24 cellular contexts compared by ENCODE assay signal in the genomic region with DNA sequence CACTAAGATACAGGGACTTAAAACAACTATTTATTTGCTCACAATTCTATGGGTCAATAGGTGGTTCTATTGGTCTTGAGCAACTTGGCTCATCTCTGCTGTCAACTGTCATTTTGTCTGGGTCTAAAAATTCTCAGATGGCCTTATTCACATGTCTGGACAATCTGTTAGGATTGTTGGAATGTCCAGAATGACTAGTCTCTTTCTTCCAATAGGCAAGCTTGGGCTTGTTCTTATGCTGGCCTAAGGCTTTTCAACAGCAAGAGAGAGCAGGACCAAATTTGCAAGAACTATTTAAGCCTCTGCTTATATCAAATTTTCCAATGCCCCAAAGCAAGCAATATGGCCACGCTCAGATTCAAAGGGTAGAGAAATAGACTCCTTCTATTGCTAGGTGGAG.
DNase-seq lines count a peak whose midpoint lies in the region; ATAC-seq, FAIRE-seq and TF ChIP-seq lines count a peak whose summit lies in the region.
"Had no signal": no experiment of that assay in that cellular context is flagged by ENCODE, and none has a peak within 500 bp of the region (broad histone marks: within the 10 kb centered on the region; RNA-seq: fewer than 3 reads in every experiment).

No MANE protein-coding gene starts in this region.

- H3K9me1 ChIP-seq in keratinocyte (ENCODE audit: control insufficient read depth, extremely low read depth, insufficient read depth, low read length) = no peaks in the 10 kb centered on the region

- no peaks in the 10 kb centered on the region for H3K79me2 ChIP-seq in keratinocyte (ENCODE audit: control insufficient read depth, insufficient read depth, low read length)

- dilution Hi-C loops in keratinocyte (cut with MboI; ENCODE audit: extremely low pct_ligation_motif_present, low sequenced_read_pairs) = no loop called here

- peaks cover 8% of the 10 kb centered on the region for H3K9me3 Mint-ChIP-seq in MCF 10A (ENCODE audit: unreplicated experiment)
- peaks cover 0 to 22% (median 2%) of the 10 kb centered on the region in 5 donors for H3K9me3 Mint-ChIP-seq in CD8-positive, alpha-beta memory T cell

- POLR2A ChIA-PET in MCF 10A (lab: Yijun Ruan, JAX) = interaction anchor here (0.6 to 1.0 kb wide), 3 partner anchors 13 to 39 kb away, joined by 3 read pairs; no protein-coding TSS in a partner anchor
- POLR2A ChIA-PET in CD8-positive, alpha-beta memory T cell (lab: Charles Lee) = no interaction called here

- peaks cover 14% of the 10 kb centered on the region for H3K4me1 Mint-ChIP-seq in MCF 10A (ENCODE audit: insufficient read depth, unreplicated experiment)
- H3K4me1 Mint-ChIP-seq in CD8-positive, alpha-beta memory T cell = no peaks in the 10 kb centered on the region
- H3K4me1 Mint-ChIP-seq: B cell; CD4-positive, CD25-positive, alpha-beta regulatory T cell; GM23338; H9 had no signal

- no peak overlapping the region for H3K4me3 ChIP-seq in epithelial cell of esophagus (ENCODE audit: low read length)
- H3K4me3 ChIP-seq in keratinocyte (ENCODE audit: control insufficient read depth in 2 of 3, extremely low read depth in 1 of 3, insufficient read depth in 2 of 3, low read depth in 1 of 3, low read length in 3 of 3) = no peak overlapping the region
- no peak overlapping the region for H3K4me3 ChIP-seq in CD8-positive, alpha-beta memory T cell (ENCODE audit: low read length)
- H3K4me3 ChIP-seq: BLaER1, GM12878, GM23338 had no signal

- no TSS peak for BruUV-seq in MCF 10A (replicated peaks; lab: Mats Ljungman, UMichigan)

- H3K9me3 ChIP-seq in keratinocyte (ENCODE audit: control insufficient read depth, low read depth, low read length) = no peaks in the 10 kb centered on the region
- no peaks in the 10 kb centered on the region for H3K9me3 ChIP-seq in CD8-positive, alpha-beta memory T cell (ENCODE audit: low read length)

- no peaks in the 10 kb centered on the region for H3K36me3 Mint-ChIP-seq in MCF 10A (ENCODE audit: insufficient read depth, unreplicated experiment)
- H3K36me3 Mint-ChIP-seq in CD8-positive, alpha-beta memory T cell = no peaks in the 10 kb centered on the region
- H3K36me3 Mint-ChIP-seq: CD4-positive, CD25-positive, alpha-beta regulatory T cell; CD8-positive, alpha-beta T cell had no signal

- peak; percentile 85 for FAIRE-seq in keratinocyte (lab: Jason Lieb, UNC)
- FAIRE-seq: A204.1, D721Med, GM12878, GM19239 had no signal

- H3K4me2 ChIP-seq in keratinocyte (ENCODE audit: control insufficient read depth, extremely low read depth, insufficient read depth, low read depth, low read length) = peak overlapping the region; percentile 31
- H3K4me2 ChIP-seq: BLaER1, GM23338 had no signal

- no peaks in the 10 kb centered on the region for H3K27me3 Mint-ChIP-seq in MCF 10A (ENCODE audit: insufficient read depth, unreplicated experiment)
- no peaks in the 10 kb centered on the region for H3K27me3 Mint-ChIP-seq in CD8-positive, alpha-beta memory T cell
- H3K27me3 Mint-ChIP-seq: B cell; CD4-positive, CD25-positive, alpha-beta regulatory T cell had no signal

- intact Hi-C loops in MCF 10A (cut with micrococcal nuclease) = no loop called here

- CTCF ChIA-PET in MCF 10A (lab: Yijun Ruan, JAX) = no interaction called here
- CTCF ChIA-PET in CD8-positive, alpha-beta memory T cell (lab: Charles Lee) = no interaction called here

- H3K36me3 ChIP-seq in keratinocyte (ENCODE audit: control insufficient read depth in 2 of 2, extremely low read depth in 1 of 2, insufficient read depth in 2 of 2, low read length in 2 of 2) = no peaks in the 10 kb centered on the region
- no peaks in the 10 kb centered on the region for H3K36me3 ChIP-seq in CD8-positive, alpha-beta memory T cell (ENCODE audit: insufficient read depth, low read length)
- H3K36me3 ChIP-seq: BLaER1 had no signal

- no peak overlapping the region for H3K27ac ChIP-seq in keratinocyte (ENCODE audit: control insufficient read depth, insufficient read depth, low read length)
- no peak overlapping the region for H3K27ac ChIP-seq in CD8-positive, alpha-beta memory T cell (ENCODE audit: low read depth, low read length)
- H3K27ac ChIP-seq: 22Rv1, BLaER1, C4-2B had no signal

- TF ChIP-seq CTCF in MCF 10A (IDR thresholded peaks at IDR 0.05; ENCODE audit: unreplicated experiment) (no peak), epithelial cell of esophagus (IDR thresholded peaks at IDR 0.05; ENCODE audit: insufficient read depth, low read depth, low read length, missing control alignments) (no peak), keratinocyte (optimal IDR thresholded peaks at IDR 0.05 in 1 of 3, IDR thresholded peaks at IDR 0.05 in 1 of 3, conservative IDR thresholded peaks at IDR 0.05 in 1 of 3; ENCODE audit: extremely low read depth in 1 of 3, insufficient read depth in 2 of 3, low read length in 3 of 3) (no peak)

- peaks cover 10% of the 10 kb centered on the region for H3K4me1 ChIP-seq in keratinocyte (ENCODE audit: control insufficient read depth, extremely low read depth, insufficient read depth, low read length)
- H3K4me1 ChIP-seq in CD8-positive, alpha-beta memory T cell (ENCODE audit: insufficient read depth, low read length) = no peaks in the 10 kb centered on the region
- H3K4me1 ChIP-seq: BLaER1 had no signal

- peak; percentile 9 for DNase-seq in HPDE6-E6E7 (ENCODE audit: extremely low spot score)
- no peak for DNase-seq in MCF 10A (ENCODE audit: unreplicated experiment)
- peak; percentile 87 for DNase-seq in epithelial cell of esophagus (ENCODE audit: low read depth)
- peak; percentile 72 for DNase-seq in keratinocyte (ENCODE audit: low read depth, low spot score)
- DNase-seq in activated naive CD4-positive, alpha-beta T cell treated with Interleukin-2 at 50 U/mL for 16 hours = no peak
- no peak for DNase-seq in NCI-H446 (lab: John Stamatoyannopoulos, UW)
- DNase-seq in CD8-positive, alpha-beta memory T cell = no peak
- DNase-seq: CD4-positive, CD25-positive, alpha-beta regulatory T cell; CD8-positive, alpha-beta T cell; DMS 273 treated with DMSO at 0.1 percent for 48 hours; DMS79; EL; GDM1; H9 had no signal

- no peaks in the 10 kb centered on the region for H4K20me1 ChIP-seq in keratinocyte (ENCODE audit: control insufficient read depth, extremely low read depth, insufficient read depth, low read length)
- H4K20me1 ChIP-seq: BLaER1 had no signal

- H3K27me3 ChIP-seq in keratinocyte (ENCODE audit: control insufficient read depth, extremely low read depth, insufficient read depth, low read length) = no peaks in the 10 kb centered on the region
- H3K27me3 ChIP-seq in CD8-positive, alpha-beta memory T cell (ENCODE audit: insufficient read depth, low read length, poor library complexity, severe bottlenecking) = no peaks in the 10 kb centered on the region
- H3K27me3 ChIP-seq: BLaER1 had no signal

- H3K4me3 Mint-ChIP-seq in MCF 10A (ENCODE audit: unreplicated experiment) = no peak overlapping the region
- H3K4me3 Mint-ChIP-seq in CD8-positive, alpha-beta memory T cell = no peak overlapping the region
- H3K4me3 Mint-ChIP-seq: B cell; CD4-positive, CD25-positive, alpha-beta regulatory T cell; CD8-positive, alpha-beta T cell; GM23338; H9 had no signal

- H3K9ac ChIP-seq in keratinocyte (ENCODE audit: control insufficient read depth, extremely low read depth, insufficient read depth, low read length) = no peak overlapping the region
- H3K9ac ChIP-seq: BLaER1 had no signal

- no peak overlapping the region for H2AFZ ChIP-seq in keratinocyte (ENCODE audit: control insufficient read depth, low read length)
- H2AFZ ChIP-seq: GM23338 had no signal

- peak overlapping the region; percentile 14 for H3K27ac Mint-ChIP-seq in MCF 10A (ENCODE audit: low read depth, unreplicated experiment)
- H3K27ac Mint-ChIP-seq in CD8-positive, alpha-beta memory T cell = no peak overlapping the region
- H3K27ac Mint-ChIP-seq: B cell; CD4-positive, CD25-positive, alpha-beta regulatory T cell; CD8-positive, alpha-beta T cell; GM23338; H9 had no signal

- no peak for ATAC-seq in GM21423 (IDR thresholded peaks at IDR 0.05; ENCODE audit: unreplicated experiment)
- ATAC-seq: CD8-positive, alpha-beta T cell; GM12878; GM23338 had no signal

Comparison
In these comparisons a context has a peak if more than half of its experiments do, and no peak if none do; other contexts are left out.
1. DNase-seq: peak in HPDE6-E6E7 (single experiment), epithelial cell of esophagus (single experiment) and keratinocyte (single experiment); none in MCF 10A (single experiment), activated naive CD4-positive, alpha-beta T cell treated with Interleukin-2 at 50 U/mL for 16 hours (single experiment), NCI-H446 (0 of 2) and CD8-positive, alpha-beta memory T cell (0 of 5).